In genomic region chr2:1997409-1997808, GRCh38 we compare ENCODE assay signal across 20 cellular contexts.
DNase-seq lines count a peak whose midpoint lies in the region; ATAC-seq and TF ChIP-seq lines count a peak whose summit lies in the region.
"Had no signal": no experiment of that assay in that cellular context is flagged by ENCODE, and none has a peak within 500 bp of the region (broad histone marks: within the 10 kb centered on the region; RNA-seq: fewer than 3 reads in every experiment).

No MANE protein-coding gene starts in this region.

- peak overlapping the region in 1 of 3 donors; percentile 11 for H3K4me3 Mint-ChIP-seq in T-cell
- H3K4me3 Mint-ChIP-seq: activated naive CD4-positive, alpha-beta T cell treated with anti-CD3 and anti-CD28 coated beads for 36 hours; neural progenitor cell; stimulated activated naive CD8-positive, alpha-beta T cell treated with anti-CD3 and anti-CD28 coated beads, Interleukin-15, Interleukin-2, amounts not matched to agents 100 ng/mL and 50 ng/mL, for 24 hours had no signal

- no peak overlapping the region for H3K27ac Mint-ChIP-seq in T-cell
- H3K27ac Mint-ChIP-seq: activated naive CD4-positive, alpha-beta T cell treated with anti-CD3 and anti-CD28 coated beads for 36 hours; neural progenitor cell; stimulated activated naive CD8-positive, alpha-beta T cell treated with anti-CD3 and anti-CD28 coated beads, Interleukin-15, Interleukin-2, amounts not matched to agents 100 ng/mL and 50 ng/mL, for 24 hours had no signal

- no peaks in the 10 kb centered on the region for H3K36me3 Mint-ChIP-seq in T-cell

- peaks cover 35% of the 10 kb centered on the region in 2 donors for H3K27me3 Mint-ChIP-seq in T-cell

- no peak overlapping the region for H3K4me2 ChIP-seq in Karpas-422 (ENCODE audit: low read depth, low read length, poor library complexity, severe bottlenecking)
- H3K4me2 ChIP-seq: neural progenitor cell had no signal

- intact Hi-C loops in dorsolateral prefrontal cortex (cut with DNase I) (no loop called here), right lobe of liver (cut with DNase I) (no loop called here)

- H3K4me1 ChIP-seq in right lobe of liver (peaks cover 0 to 6% (median 2%) of the 10 kb centered on the region in 4 donors), Karpas-422 (ENCODE audit: low read length) (no peaks in the 10 kb centered on the region)
- H3K4me1 ChIP-seq: esophagus squamous epithelium, neural progenitor cell, psoas muscle, tibial nerve had no signal

- no peaks in the 10 kb centered on the region for H4K20me1 ChIP-seq in Karpas-422 (ENCODE audit: insufficient read depth, low read depth, low read length)

- no peak overlapping the region for H3K9ac ChIP-seq in Karpas-422 (ENCODE audit: low read length)
- H3K9ac ChIP-seq: neural progenitor cell had no signal

- 23% methylated on average over 9 of the region's 9 CpGs for WGBS in right lobe of liver (ENCODE audit: insufficient coverage, low coverage, low lambda C conversion rate, missing lambda C conversion rate)

- POLR2A ChIA-PET in T-cell (lab: Charles Lee) = no interaction called here

- peak; percentile 46 for DNase-seq in SW480 (ENCODE audit: low spot score)
- no peak for DNase-seq in dorsolateral prefrontal cortex
- DNase-seq in right lobe of liver = peak; percentile 81 to 96 (median 91)
- no peak for DNase-seq in Karpas-422
- DNase-seq in T-cell = no peak
- no peak for DNase-seq in nucleus accumbens (lab: John Stamatoyannopoulos, UW)
- DNase-seq: activated CD4-positive, alpha-beta T cell treated with anti-CD3 and anti-CD28 coated beads, Interleukin-2, amount 50 U/mL, for 48 hours; activated CD4-positive, CD25-positive, alpha-beta regulatory T cell; activated naive CD4-positive, alpha-beta T cell treated with anti-CD3 and anti-CD28 coated beads for 36 hours; DMS53; esophagus squamous epithelium; H7; NCI-H1105; NCI-H2029; NCI-H2227 treated with DMSO at 0.1 percent for 48 hours; psoas muscle had no signal

- H3K79me2 ChIP-seq in Karpas-422 (ENCODE audit: low read length) = no peaks in the 10 kb centered on the region

- H3K4me1 Mint-ChIP-seq in T-cell = peaks cover 20 to 21% (median 21%) of the 10 kb centered on the region in 3 donors

- H3K36me3 ChIP-seq in right lobe of liver (no peaks in the 10 kb centered on the region), Karpas-422 (ENCODE audit: insufficient read depth, low read length) (no peaks in the 10 kb centered on the region)
- H3K36me3 ChIP-seq: esophagus squamous epithelium, neural progenitor cell, tibial nerve had no signal

- TF ChIP-seq CTCF in dorsolateral prefrontal cortex (IDR thresholded peaks at IDR 0.05 in 54 of 56, conservative IDR thresholded peaks at IDR 0.05 in 2 of 56; ENCODE audit: low read depth in 1 of 56, partially characterized antibody in 56 of 56) = no peak
- no peak for TF ChIP-seq CTCF in right lobe of liver (IDR thresholded peaks at IDR 0.05)

- peak; percentile 58 for TF ChIP-seq POLR2A in right lobe of liver (IDR thresholded peaks at IDR 0.05)

- CTCF ChIA-PET in T-cell (lab: Charles Lee) = interaction anchor here in 1 of 2 donors (0.8 kb wide), 1 partner anchor 13 kb away, joined by 3 read pairs; no protein-coding TSS in a partner anchor

- H2AFZ ChIP-seq in Karpas-422 (ENCODE audit: low read length) = no peak overlapping the region
- H2AFZ ChIP-seq: neural progenitor cell had no signal

- ATAC-seq in right lobe of liver (peak; percentile 99 to 100 (median 100)), T-cell (replicated peaks in 1 of 4) (no peak)
- ATAC-seq: psoas muscle had no signal

- no peaks in the 10 kb centered on the region for H3K27me3 ChIP-seq in dorsolateral prefrontal cortex
- no peaks in the 10 kb centered on the region for H3K27me3 ChIP-seq in right lobe of liver
- H3K27me3 ChIP-seq in Karpas-422 (ENCODE audit: low read length) = no peaks in the 10 kb centered on the region
- H3K27me3 ChIP-seq: neural progenitor cell, tibial nerve had no signal

- peak overlapping the region in 41 of 59 donors; percentile 5 to 82 (median 55) for H3K27ac ChIP-seq in dorsolateral prefrontal cortex
- peak overlapping the region in 2 of 3 donors; percentile 79 to 95 for H3K27ac ChIP-seq in right lobe of liver
- peak overlapping the region; percentile 36 for H3K27ac ChIP-seq in temporal lobe (ENCODE audit: low read depth, low read length)
- no peak overlapping the region for H3K27ac ChIP-seq in Karpas-422 (ENCODE audit: low read length)
- H3K27ac ChIP-seq: esophagus squamous epithelium, neural progenitor cell, psoas muscle, tibial nerve had no signal

- H3K9me3 ChIP-seq in right lobe of liver (no peaks in the 10 kb centered on the region), Karpas-422 (ENCODE audit: low read length) (no peaks in the 10 kb centered on the region)
- H3K9me3 ChIP-seq: esophagus squamous epithelium, psoas muscle, tibial nerve had no signal

- no peaks in the 10 kb centered on the region for H3K9me2 ChIP-seq in Karpas-422 (replicated peaks; ENCODE audit: insufficient read depth, low read length)

- no peak overlapping the region for H3K4me3 ChIP-seq in dorsolateral prefrontal cortex
- no peak overlapping the region for H3K4me3 ChIP-seq in right lobe of liver
- H3K4me3 ChIP-seq in Karpas-422 (ENCODE audit: low read length) = no peak overlapping the region
- H3K4me3 ChIP-seq: esophagus squamous epithelium, neural progenitor cell, psoas muscle, tibial nerve had no signal

- peaks cover 0 to 3% (median 0%) of the 10 kb centered on the region in 3 donors for H3K9me3 Mint-ChIP-seq in T-cell
- H3K9me3 Mint-ChIP-seq: activated naive CD4-positive, alpha-beta T cell treated with anti-CD3 and anti-CD28 coated beads for 36 hours had no signal

Comparison
In these comparisons a context has a peak if more than half of its experiments do, and no peak if none do; other contexts are left out.
1. DNase-seq: peak in SW480 (single experiment) and right lobe of liver (3 of 3); none in dorsolateral prefrontal cortex (0 of 10), Karpas-422 (single experiment), T-cell (0 of 34) and nucleus accumbens (0 of 56).
2. ATAC-seq: peak in right lobe of liver (4 of 4); none in T-cell (0 of 4).